In the genomic region with DNA sequence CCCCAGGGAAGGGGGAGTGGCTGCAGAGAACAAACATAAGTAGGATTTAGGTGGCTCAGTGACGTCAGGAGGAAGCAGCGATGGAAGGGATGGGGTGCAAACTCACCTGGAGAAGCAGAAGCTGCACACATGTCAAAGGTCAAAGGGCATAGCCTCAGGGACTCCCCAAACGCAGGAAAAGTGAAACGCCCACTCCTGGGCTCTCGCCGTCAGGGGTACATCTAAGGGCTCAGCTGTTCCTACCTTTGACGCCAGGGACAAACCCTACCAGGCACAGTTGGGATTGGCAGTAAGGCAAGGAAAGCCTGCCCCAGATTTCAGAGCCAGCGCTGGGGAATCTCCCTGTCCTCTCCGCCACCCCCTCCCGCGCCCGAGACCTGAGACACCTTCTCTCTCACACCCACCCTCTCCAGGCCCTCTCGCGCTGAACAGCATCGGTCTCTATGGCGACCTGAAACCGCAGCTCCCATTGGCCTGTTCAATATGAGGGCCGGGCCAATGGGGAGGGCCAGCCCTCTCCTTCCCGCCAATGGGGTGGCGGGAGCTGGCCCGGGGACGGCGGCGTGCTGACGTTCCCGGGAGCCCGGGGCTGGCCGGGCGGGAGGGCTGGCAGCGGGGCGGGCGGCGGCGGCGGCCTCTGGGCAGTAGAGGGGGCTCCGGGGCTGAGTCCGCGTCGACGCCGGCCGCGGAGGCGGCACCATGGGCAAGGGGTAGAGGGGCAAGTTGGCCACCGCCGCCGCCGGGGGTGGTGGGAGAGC, we compare ENCODE assay signal across 8 cellular contexts. TPM values are rescaled to one million over a fixed set of nuclear protein-coding genes. Genes with fewer than 3 reads are reported as not detected.
DNase-seq lines count a peak whose midpoint lies in the region; ATAC-seq and TF ChIP-seq lines count a peak whose summit lies in the region.

A gene (minus strand): TSS at position 445 of the 758 bp plus-strand sequence. CDS start 314 bp downstream, at position 131.
A gene with protein sequence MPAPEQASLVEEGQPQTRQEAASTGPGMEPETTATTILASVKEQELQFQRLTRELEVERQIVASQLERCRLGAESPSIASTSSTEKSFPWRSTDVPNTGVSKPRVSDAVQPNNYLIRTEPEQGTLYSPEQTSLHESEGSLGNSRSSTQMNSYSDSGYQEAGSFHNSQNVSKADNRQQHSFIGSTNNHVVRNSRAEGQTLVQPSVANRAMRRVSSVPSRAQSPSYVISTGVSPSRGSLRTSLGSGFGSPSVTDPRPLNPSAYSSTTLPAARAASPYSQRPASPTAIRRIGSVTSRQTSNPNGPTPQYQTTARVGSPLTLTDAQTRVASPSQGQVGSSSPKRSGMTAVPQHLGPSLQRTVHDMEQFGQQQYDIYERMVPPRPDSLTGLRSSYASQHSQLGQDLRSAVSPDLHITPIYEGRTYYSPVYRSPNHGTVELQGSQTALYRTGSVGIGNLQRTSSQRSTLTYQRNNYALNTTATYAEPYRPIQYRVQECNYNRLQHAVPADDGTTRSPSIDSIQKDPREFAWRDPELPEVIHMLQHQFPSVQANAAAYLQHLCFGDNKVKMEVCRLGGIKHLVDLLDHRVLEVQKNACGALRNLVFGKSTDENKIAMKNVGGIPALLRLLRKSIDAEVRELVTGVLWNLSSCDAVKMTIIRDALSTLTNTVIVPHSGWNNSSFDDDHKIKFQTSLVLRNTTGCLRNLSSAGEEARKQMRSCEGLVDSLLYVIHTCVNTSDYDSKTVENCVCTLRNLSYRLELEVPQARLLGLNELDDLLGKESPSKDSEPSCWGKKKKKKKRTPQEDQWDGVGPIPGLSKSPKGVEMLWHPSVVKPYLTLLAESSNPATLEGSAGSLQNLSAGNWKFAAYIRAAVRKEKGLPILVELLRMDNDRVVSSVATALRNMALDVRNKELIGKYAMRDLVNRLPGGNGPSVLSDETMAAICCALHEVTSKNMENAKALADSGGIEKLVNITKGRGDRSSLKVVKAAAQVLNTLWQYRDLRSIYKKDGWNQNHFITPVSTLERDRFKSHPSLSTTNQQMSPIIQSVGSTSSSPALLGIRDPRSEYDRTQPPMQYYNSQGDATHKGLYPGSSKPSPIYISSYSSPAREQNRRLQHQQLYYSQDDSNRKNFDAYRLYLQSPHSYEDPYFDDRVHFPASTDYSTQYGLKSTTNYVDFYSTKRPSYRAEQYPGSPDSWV (plus strand): TSS at position 644 of the 758 bp plus-strand sequence. CDS start 76,233 bp downstream, outside the sequence.

- peak within 1 kb of the TSS; percentile 83 for H3K27ac Mint-ChIP-seq in activated naive CD8-positive, alpha-beta T cell treated with anti-CD3 and anti-CD28 coated beads for 36 hours

- TF ChIP-seq CTCF in GM10248 (IDR thresholded peaks at IDR 0.05; ENCODE audit: control extremely low read depth, extremely low read depth, low read depth, missing control alignments) (peak; percentile 24), osteoblast (IDR thresholded peaks at IDR 0.05; ENCODE audit: extremely low read depth, low read depth, low read length) (no peak), testis (IDR thresholded peaks at IDR 0.05) (peak in 1 of 3 experiments; percentile 32)

- POLR2A ChIA-PET in GM10248 (lab: Yijun Ruan, JAX): interaction anchor here (0.6 kb wide), 2 partner anchors 456 to 861 kb away, joined by 3 read pairs; no protein-coding TSS in a partner anchor

- 0% methylated on average over 2 to 43 of the region's 48 CpGs for WGBS in testis, 2 donors

- H3K36me3 ChIP-seq in osteoblast (ENCODE audit: insufficient read depth, low read length): no peaks in the 10 kb centered on the region
- no peaks in the 10 kb centered on the region for H3K36me3 ChIP-seq in testis (ENCODE audit: low read depth, missing control alignments)

- H3K27me3 ChIP-seq in osteoblast (ENCODE audit: insufficient read depth, low read length) (no peaks in the 10 kb centered on the region), testis (no peaks in the 10 kb centered on the region)

- H3K27ac ChIP-seq in osteoblast (ENCODE audit: low read depth, low read length) (peak within 1 kb of the TSS; percentile 60), testis (peak within 1 kb of the TSS; percentile 90 to 95)

- DNase-seq in GM10248 (ENCODE audit: extremely low spot score) (peak; percentile 96), NCI-H1092 treated with DMSO at 0.1 percent for 48 hours (lab: John Stamatoyannopoulos, UW) (peak; percentile 90), SKM-1 (lab: John Stamatoyannopoulos, UW; ENCODE audit: unreplicated experiment) (peak; percentile 69), head of caudate nucleus (peak; percentile 86 to 97 (median 93)), osteoblast (ENCODE audit: insufficient read length, low spot score, missing footprints) (peak; percentile 97), testis (peak; percentile 95)
- DNase-seq in activated naive CD8-positive, alpha-beta T cell treated with anti-CD3 and anti-CD28 coated beads for 36 hours: peak; percentile 92

- peak within 1 kb of the TSS; percentile 94 for H3K4me3 Mint-ChIP-seq in activated naive CD8-positive, alpha-beta T cell treated with anti-CD3 and anti-CD28 coated beads for 36 hours

- ATAC-seq in HG02610 (IDR thresholded peaks at IDR 0.05; ENCODE audit: unreplicated experiment): peak; percentile 97

- H3K79me2 ChIP-seq in osteoblast (ENCODE audit: insufficient read depth, low read length): peaks cover 41% of the 10 kb centered on the region

- H3K27me3 Mint-ChIP-seq in activated naive CD8-positive, alpha-beta T cell treated with anti-CD3 and anti-CD28 coated beads for 36 hours: peaks cover 28% of the 10 kb centered on the region

- H2AFZ ChIP-seq in osteoblast (ENCODE audit: low read length): peak within 1 kb of the TSS; percentile 96

- no peak for TF ChIP-seq POLR2A in testis (IDR thresholded peaks at IDR 0.05)

- H3K36me3 Mint-ChIP-seq in activated naive CD8-positive, alpha-beta T cell treated with anti-CD3 and anti-CD28 coated beads for 36 hours: peaks cover 9% of the 10 kb centered on the region

- peaks cover 23% of the 10 kb centered on the region for H4K20me1 ChIP-seq in osteoblast (ENCODE audit: insufficient read depth, low read length)

- no peaks in the 10 kb centered on the region for H3K9me3 Mint-ChIP-seq in activated naive CD8-positive, alpha-beta T cell treated with anti-CD3 and anti-CD28 coated beads for 36 hours

- peaks cover 29% of the 10 kb centered on the region for H3K4me1 Mint-ChIP-seq in activated naive CD8-positive, alpha-beta T cell treated with anti-CD3 and anti-CD28 coated beads for 36 hours

- intact Hi-C loops in head of caudate nucleus (cut with DNase I): loop anchor here (5.0 to 10.0 kb wide), 3 partner anchors 266 to 291 kb away; no protein-coding TSS in a partner anchor
- intact Hi-C loops in testis (cut with DNase I; ENCODE audit: low total_unique reads): no loop called here

- CTCF ChIA-PET in GM10248 (lab: Yijun Ruan, JAX): interaction anchor here (0.7 to 2.6 kb wide), 11 partner anchors 10 to 298 kb away, joined by 3 to 11 read pairs (median 4); no protein-coding TSS in a partner anchor

- H3K9me3 ChIP-seq in osteoblast (ENCODE audit: low read depth, low read length): no peaks in the 10 kb centered on the region
- H3K9me3 ChIP-seq in testis: no peaks in the 10 kb centered on the region

- peak within 1 kb of the TSS; percentile 98 for H3K4me2 ChIP-seq in osteoblast (ENCODE audit: insufficient read depth, low read length)

- H3K4me1 ChIP-seq in osteoblast (ENCODE audit: insufficient read depth, low read length) (peaks cover 22% of the 10 kb centered on the region), testis (peaks cover 8% of the 10 kb centered on the region)

- H3K4me3 ChIP-seq in osteoblast (ENCODE audit: insufficient read depth, low read length) (peak within 1 kb of the TSS; percentile 86), testis (peak within 1 kb of the TSS; percentile 79 to 84)

RNA-seq across cellular contexts. Expression of the first gene that starts in this region (rescaled TPM):
- total RNA-seq in activated naive CD8-positive, alpha-beta T cell treated with anti-CD3 and anti-CD28 coated beads for 36 hours: not detected
- 1.8 and 2.1 TPM in 2 replicates for total RNA-seq in osteoblast
- total RNA-seq in testis: 1 to 10 TPM; 2.3 to 5.0 TPM
- 5.7 TPM for polyA plus RNA-seq in testis (ENCODE audit: insufficient read depth, low read depth, low replicate concordance)

RNA-seq across cellular contexts. Expression of the second gene that starts in this region (rescaled TPM):
- 10 to 100 TPM; 35.3 to 38.2 TPM for total RNA-seq in activated naive CD8-positive, alpha-beta T cell treated with anti-CD3 and anti-CD28 coated beads for 36 hours
- 47.4 and 54.5 TPM in 2 replicates for total RNA-seq in osteoblast
- 10 to 100 TPM; 60.0 to 60.5 TPM for total RNA-seq in testis
- polyA plus RNA-seq in testis (ENCODE audit: insufficient read depth, low read depth, low replicate concordance): 42.5 TPM

Comparison
In these comparisons a context has a peak if more than half of its experiments do, and no peak if none do; other contexts are left out.
1. Peak in every context shown above with its lines: DNase-seq, ATAC-seq, H3K4me3 ChIP-seq and H3K27ac ChIP-seq.